ENCODE assay signal across 1 cellular context in genomic region chr11:66745356-66746235, GRCh38.
TF ChIP-seq lines count a peak whose summit lies in the region.

No MANE protein-coding gene starts in this region.

TF ChIP-seq in H1, 55 proteins besides CTCF, POLR2A, EP300 and RAD21:
- TF ChIP-seq BRCA1 (IDR thresholded peaks at IDR 0.05; ENCODE audit: low read depth, low read length) = no peak
- TF ChIP-seq, protein P1, sequence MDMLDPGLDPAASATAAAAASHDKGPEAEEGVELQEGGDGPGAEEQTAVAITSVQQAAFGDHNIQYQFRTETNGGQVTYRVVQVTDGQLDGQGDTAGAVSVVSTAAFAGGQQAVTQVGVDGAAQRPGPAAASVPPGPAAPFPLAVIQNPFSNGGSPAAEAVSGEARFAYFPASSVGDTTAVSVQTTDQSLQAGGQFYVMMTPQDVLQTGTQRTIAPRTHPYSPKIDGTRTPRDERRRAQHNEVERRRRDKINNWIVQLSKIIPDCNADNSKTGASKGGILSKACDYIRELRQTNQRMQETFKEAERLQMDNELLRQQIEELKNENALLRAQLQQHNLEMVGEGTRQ (IDR thresholded peaks at IDR 0.05; ENCODE audit: low read length) = no peak
- no peak for TF ChIP-seq RNF2 (IDR thresholded peaks at IDR 0.05; ENCODE audit: borderline replicate concordance, low read depth, low read length, missing control alignments, poor library complexity, severe bottlenecking)
- TF ChIP-seq POLR2AphosphoS5 (IDR thresholded peaks at IDR 0.05; ENCODE audit: low read depth, low read length) = no peak
- TF ChIP-seq SP2 (IDR thresholded peaks at IDR 0.05; ENCODE audit: low read length) = no peak
- TF ChIP-seq NANOG (IDR thresholded peaks at IDR 0.05; ENCODE audit: insufficient read depth, low read depth, low read length, poor library complexity, severe bottlenecking) = no peak
- no peak for TF ChIP-seq ASH2L (IDR thresholded peaks at IDR 0.05; ENCODE audit: low read length)
- no peak for TF ChIP-seq SP4 (IDR thresholded peaks at IDR 0.05; ENCODE audit: low read length)
- no peak for TF ChIP-seq E2F6 (IDR thresholded peaks at IDR 0.05)
TF ChIP-seq in H1: peak in this region for 0.
